Comparison of ENCODE assay signal across 29 cellular contexts in the genomic region with DNA sequence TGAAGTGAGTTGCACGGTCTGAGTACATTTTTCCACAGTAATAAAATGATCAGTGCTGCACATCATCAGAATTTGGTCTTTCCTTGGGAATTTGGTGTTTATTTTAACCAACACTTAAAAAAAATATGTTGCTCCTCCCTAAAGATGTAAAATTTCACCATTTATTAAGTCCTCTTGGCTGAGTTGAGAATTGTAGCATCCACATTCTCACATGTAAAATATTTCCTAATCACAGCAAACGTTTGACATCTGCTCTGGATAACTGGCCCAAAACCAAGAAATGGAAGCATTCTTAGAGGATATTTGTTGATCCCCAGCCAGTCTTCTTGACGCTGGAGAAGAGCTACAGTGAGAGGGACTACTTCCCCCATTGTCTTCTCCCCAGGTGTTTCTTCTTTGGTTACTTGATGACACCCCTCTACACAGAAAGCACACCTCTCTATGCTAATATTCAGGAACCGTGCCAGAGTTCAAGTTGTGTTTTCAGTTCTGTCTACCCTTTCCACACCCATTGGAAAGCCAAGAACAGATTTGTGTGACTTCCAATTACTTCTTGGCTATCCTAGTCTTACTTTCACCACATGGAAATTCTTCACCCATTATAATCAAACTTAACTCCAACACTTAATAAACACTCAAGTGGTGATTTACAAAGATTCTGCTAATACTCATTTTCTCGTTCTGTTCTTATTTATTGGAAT.
DNase-seq lines count a peak whose midpoint lies in the region; ATAC-seq and TF ChIP-seq lines count a peak whose summit lies in the region.
"Had no signal": no experiment of that assay in that cellular context is flagged by ENCODE, and none has a peak within 500 bp of the region (broad histone marks: within the 10 kb centered on the region; RNA-seq: fewer than 3 reads in every experiment).

No MANE protein-coding gene starts in this region.

- CTCF ChIA-PET in HEK293T (lab: Yijun Ruan, JAX): no interaction called here

- H3K4me3 ChIP-seq in fibroblast of villous mesenchyme (ENCODE audit: low read depth, low read length): no peak overlapping the region
- no peak overlapping the region for H3K4me3 ChIP-seq in ovary
- H3K4me3 ChIP-seq: ascending aorta, cardiac muscle cell, coronary artery, right lobe of liver, tibial artery, vagina had no signal

- no peaks in the 10 kb centered on the region for H3K36me3 ChIP-seq in ovary
- H3K36me3 ChIP-seq: ascending aorta, cardiac muscle cell, right lobe of liver, tibial artery, vagina had no signal

- ATAC-seq in sciatic nerve: peak; percentile 87
- ATAC-seq: HCT116, HepG2, left lobe of liver, right lobe of liver had no signal

- POLR2A ChIA-PET in HEK293T (lab: Yijun Ruan, JAX): no interaction called here

- no peak for TF ChIP-seq EP300 in ovary (IDR thresholded peaks at IDR 0.05)

- peaks cover 1% of the 10 kb centered on the region for H3K4me1 ChIP-seq in ovary (ENCODE audit: insufficient read depth)
- H3K4me1 ChIP-seq: ascending aorta, Caco-2, right lobe of liver, tibial artery, vagina had no signal

- peak; percentile 10 for DNase-seq in AG20443 (ENCODE audit: low spot score)
- DNase-seq in NCI-H446 treated with DMSO at 0.1 percent for 48 hours (lab: John Stamatoyannopoulos, UW): peak; percentile 48
- DNase-seq in fibroblast of villous mesenchyme (ENCODE audit: low read depth): peak; percentile 26
- no peak for DNase-seq in sciatic nerve (ENCODE audit: low spot score)
- no peak for DNase-seq in ovary
- no peak for DNase-seq in NCI-H2196 (lab: John Stamatoyannopoulos, UW; ENCODE audit: unreplicated experiment)
- DNase-seq in HEK293T (ENCODE audit: extremely low spot score): no peak
- DNase-seq: activated CD4-positive, alpha-beta T cell treated with anti-CD3 and anti-CD28 coated beads for 48 hours; activated CD8-positive, alpha-beta memory T cell treated with anti-CD3 and anti-CD28 coated beads for 24 hours; activated effector memory CD4-positive, alpha-beta T cell treated with Interleukin-2 at 50 U/mL for 16 hours; activated naive CD8-positive, alpha-beta T cell treated with anti-CD3 and anti-CD28 coated beads, Interleukin-2, amount 10 ng/mL, durations not matched to agents 7 days and 5 days; Caco-2; DMS53; effector CD8-positive, alpha-beta T cell; hypothalamus; Karpas-422; mesenchymal stem cell; NCI-H1436 treated with DMSO at 0.1 percent for 48 hours; NCI-H2081 treated with DMSO at 0.1 percent for 48 hours; right lobe of liver; stimulated activated CD4-positive, alpha-beta T cell treated with anti-CD3 and anti-CD28 coated beads, Interleukin-4, amount 100 ng/mL, for 1 hour; tibial artery had no signal

- TF ChIP-seq CTCF in fibroblast of villous mesenchyme (IDR thresholded peaks at IDR 0.05; ENCODE audit: insufficient read depth, low read depth, low read length) (no peak), ovary (IDR thresholded peaks at IDR 0.05) (no peak)

- intact Hi-C loops in sciatic nerve (cut with DNase I): no loop called here
- intact Hi-C loops in ovary (cut with DNase I): no loop called here

- no peaks in the 10 kb centered on the region for H3K9me3 ChIP-seq in ovary
- H3K9me3 ChIP-seq: ascending aorta, Caco-2, right lobe of liver, tibial artery, vagina had no signal

- WGBS in ovary, 3 donors: 41 to 44% (median 42%) methylated on average over 5 of the region's 5 CpGs

- H3K27me3 ChIP-seq in ovary: no peaks in the 10 kb centered on the region
- H3K27me3 ChIP-seq: ascending aorta, cardiac muscle cell, right lobe of liver, tibial artery, vagina had no signal

- TF ChIP-seq POLR2A in ovary (IDR thresholded peaks at IDR 0.05): no peak

- no peak overlapping the region for H3K27ac ChIP-seq in ovary
- H3K27ac ChIP-seq: ascending aorta, cardiac muscle cell, coronary artery, right lobe of liver, tibial artery, vagina had no signal

TF ChIP-seq in HEK293T, 16 proteins besides CTCF, POLR2A, EP300 and RAD21:
- TF ChIP-seq TARDBP (IDR thresholded peaks at IDR 0.05) (no peak), ZNF384 (IDR thresholded peaks at IDR 0.05) (no peak), BHLHE40 (IDR thresholded peaks at IDR 0.05; ENCODE audit: borderline replicate concordance) (no peak)
TF ChIP-seq in HEK293T: peak in this region for 0.

Comparison
In these comparisons a context has a peak if more than half of its experiments do, and no peak if none do; other contexts are left out.
1. DNase-seq: peak in AG20443 (single experiment), NCI-H446 treated with DMSO at 0.1 percent for 48 hours (single experiment) and fibroblast of villous mesenchyme (single experiment); none in sciatic nerve (single experiment), ovary (0 of 5), NCI-H2196 (single experiment) and HEK293T (single experiment).